In genomic region chr6:34131326-34132081, GRCh38 we compare ENCODE assay signal across 22 cellular contexts. TPM values are rescaled to one million over a fixed set of nuclear protein-coding genes. Genes with fewer than 3 reads are reported as not detected.
DNase-seq lines count a peak whose midpoint lies in the region; ATAC-seq and TF ChIP-seq lines count a peak whose summit lies in the region.
"Had no signal": no experiment of that assay in that cellular context is flagged by ENCODE, and none has a peak within 500 bp of the region (broad histone marks: within the 10 kb centered on the region; RNA-seq: fewer than 3 reads in every experiment).

No MANE protein-coding gene starts in this region.

- peak overlapping the region; percentile 82 to 96 (median 85) for H3K27ac Mint-ChIP-seq in H9
- no peak overlapping the region for H3K27ac Mint-ChIP-seq in naive thymus-derived CD4-positive, alpha-beta T cell
- H3K27ac Mint-ChIP-seq: activated naive CD4-positive, alpha-beta T cell treated with anti-CD3 and anti-CD28 coated beads for 36 hours; progenitor cell of endocrine pancreas had no signal

- peak overlapping the region; percentile 72 for H3K4me2 ChIP-seq in H9 (ENCODE audit: insufficient read depth, insufficient read length, low read length)

- H3K27ac ChIP-seq in H9 (ENCODE audit: insufficient read length, low read depth, low read length) = peak overlapping the region; percentile 61
- no peak overlapping the region for H3K27ac ChIP-seq in naive thymus-derived CD4-positive, alpha-beta T cell (ENCODE audit: low read depth, low read length)
- H3K27ac ChIP-seq: HL-60 had no signal

- no peak overlapping the region for H3K18ac ChIP-seq in H9 (ENCODE audit: insufficient read length, low read depth, low read length)

- H2BK120ac ChIP-seq in H9 (ENCODE audit: low read depth, low read length, poor library complexity, severe bottlenecking) = no peak overlapping the region

- no peak overlapping the region for H2AK5ac ChIP-seq in H9 (ENCODE audit: insufficient read length, low read length)

- no peak overlapping the region for H2BK12ac ChIP-seq in H9 (ENCODE audit: insufficient read length, low read depth, low read length)

- H2AFZ ChIP-seq in H9 (ENCODE audit: low read length) = no peak overlapping the region

- POLR2A ChIA-PET in naive thymus-derived CD4-positive, alpha-beta T cell (lab: Charles Lee) = no interaction called here

- no peak overlapping the region for H2BK5ac ChIP-seq in H9 (ENCODE audit: insufficient read length, low read length)

- intact Hi-C loops in naive thymus-derived CD4-positive, alpha-beta T cell (cut with micrococcal nuclease) = loop anchor here (1.0 kb wide), 1 partner anchor 16 kb away; no protein-coding TSS in a partner anchor

- peak; percentile 49 for DNase-seq in DMS153 (lab: John Stamatoyannopoulos, UW)
- DNase-seq in H9 = peak; percentile 72
- peak; percentile 48 for DNase-seq in NT2/D1 (ENCODE audit: low read depth, low spot score)
- DNase-seq in activated CD4-positive, CD25-positive, alpha-beta regulatory T cell treated with anti-CD3 and anti-CD28 coated beads, Interleukin-2, amount 50 U/mL, for 72 hours = no peak
- no peak for DNase-seq in naive thymus-derived CD4-positive, alpha-beta T cell
- no peak for DNase-seq in D341Med (ENCODE audit: low spot score)
- DNase-seq: activated CD4-positive, alpha-beta T cell treated with anti-CD3 and anti-CD28 coated beads for 1 hour; activated CD8-positive, alpha-beta memory T cell treated with anti-CD3 and anti-CD28 coated beads for 24 hours; activated naive CD4-positive, alpha-beta T cell treated with anti-CD3 and anti-CD28 coated beads for 36 hours; activated T-cell treated with anti-CD3 and anti-CD28 coated beads, Interleukin-2, amount 50 U/mL, for 4 hours; amygdala; dermis blood vessel endothelial cell; DMS 273 treated with DMSO at 0.1 percent for 48 hours; mucosa of descending colon; SHP77 treated with DMSO at 0.1 percent for 48 hours had no signal

- no peaks in the 10 kb centered on the region for H3K79me2 ChIP-seq in H9 (ENCODE audit: insufficient read depth, low read length)

- TF ChIP-seq CTCF in H9 (conservative IDR thresholded peaks at IDR 0.05) = no peak

- H4K91ac ChIP-seq in H9 (ENCODE audit: insufficient read length, low read depth, low read length) = no peak overlapping the region

- no peak overlapping the region for H4K8ac ChIP-seq in H9 (replicated peaks; ENCODE audit: insufficient read length, low read depth, low read length)

- peaks cover 3% of the 10 kb centered on the region for H3K23me2 ChIP-seq in H9 (ENCODE audit: insufficient read length, low read depth, low read length, poor library complexity, severe bottlenecking)

- no peak overlapping the region for H3T11ph ChIP-seq in H9 (ENCODE audit: low read length)

- H3K4me1 Mint-ChIP-seq in H9 = peaks cover 46 to 69% of the 10 kb centered on the region in 2 experiments
- peaks cover 0 to 6% (median 4%) of the 10 kb centered on the region in 7 donors for H3K4me1 Mint-ChIP-seq in naive thymus-derived CD4-positive, alpha-beta T cell

- H3K27me3 ChIP-seq in H9 (ENCODE audit: insufficient read depth, low read length) = no peaks in the 10 kb centered on the region
- H3K27me3 ChIP-seq in NT2/D1 (ENCODE audit: insufficient read depth, insufficient read length) = no peaks in the 10 kb centered on the region
- H3K27me3 ChIP-seq in iPS-15b (ENCODE audit: control insufficient read depth, insufficient read depth, low read length) = no peaks in the 10 kb centered on the region
- H3K27me3 ChIP-seq in naive thymus-derived CD4-positive, alpha-beta T cell (ENCODE audit: control insufficient read depth in 2 of 2, insufficient read depth in 2 of 2, low read length in 2 of 2) = peaks cover 0 to 5% of the 10 kb centered on the region in 2 donors

- no peak overlapping the region for H2BK15ac ChIP-seq in H9 (ENCODE audit: low read depth, low read length)

- no CpG with 5 or more reads among the region's 9 CpGs for WGBS in H9 (ENCODE audit: extremely low coverage, insufficient read length, low lambda C conversion rate)

- H3K36me3 ChIP-seq in NT2/D1 (ENCODE audit: insufficient read depth, insufficient read length, low read length) (no peaks in the 10 kb centered on the region), iPS-15b (ENCODE audit: control insufficient read depth, insufficient read depth, low read length) (peaks cover 9% of the 10 kb centered on the region)
- H3K36me3 ChIP-seq in naive thymus-derived CD4-positive, alpha-beta T cell (ENCODE audit: control insufficient read depth in 2 of 3, insufficient read depth in 3 of 3, low read length in 3 of 3) = no peaks in the 10 kb centered on the region

- H2BK20ac ChIP-seq in H9 (ENCODE audit: low read depth, low read length, poor library complexity, severe bottlenecking) = no peak overlapping the region

- no peak overlapping the region for H3K4ac ChIP-seq in H9 (ENCODE audit: low read depth, low read length)

- H3K4me1 ChIP-seq in H9 (ENCODE audit: insufficient read depth, low read length) (peaks cover 23% of the 10 kb centered on the region; the same call in 1 of the 2 replicates), NT2/D1 (ENCODE audit: insufficient read depth, insufficient read length) (peaks cover 16% of the 10 kb centered on the region), iPS-15b (ENCODE audit: control insufficient read depth, insufficient read depth, low read length) (peaks cover 28% of the 10 kb centered on the region)
- no peaks in the 10 kb centered on the region for H3K4me1 ChIP-seq in naive thymus-derived CD4-positive, alpha-beta T cell (ENCODE audit: control insufficient read depth in 2 of 2, insufficient read depth in 2 of 2, low read length in 2 of 2)

- H3K4me3 ChIP-seq in NT2/D1 (ENCODE audit: insufficient read length, low read depth) = peak overlapping the region; percentile 11
- peak overlapping the region; percentile 9 for H3K4me3 ChIP-seq in iPS-15b (ENCODE audit: low read depth, low read length)
- H3K4me3 ChIP-seq in naive thymus-derived CD4-positive, alpha-beta T cell (ENCODE audit: low read length) = no peak overlapping the region
- H3K4me3 ChIP-seq: mucosa of descending colon had no signal

- H3K23ac ChIP-seq in H9 (ENCODE audit: insufficient read length, low read depth, low read length) = no peak overlapping the region

- peaks cover 0 to 2% of the 10 kb centered on the region in 2 experiments; a peak in 1 of 5 replicates for H3K9me3 Mint-ChIP-seq in H9
- peaks cover 0 to 9% (median 0%) of the 10 kb centered on the region in 11 donors for H3K9me3 Mint-ChIP-seq in naive thymus-derived CD4-positive, alpha-beta T cell
- H3K9me3 Mint-ChIP-seq: activated naive CD4-positive, alpha-beta T cell treated with anti-CD3 and anti-CD28 coated beads for 36 hours; activated T-cell treated with anti-CD3 and anti-CD28 coated beads, Interleukin-2, amount 50 U/mL, for 4 hours; neural crest cell had no signal

- CTCF ChIA-PET in naive thymus-derived CD4-positive, alpha-beta T cell (lab: Charles Lee) = interaction anchor here (1.1 kb wide), 1 partner anchor 14 kb away, joined by 3 read pairs; no protein-coding TSS in a partner anchor

- no peak overlapping the region for H4K5ac ChIP-seq in H9 (ENCODE audit: insufficient read length, low read depth, low read length)

- H3K9ac ChIP-seq in H9 (ENCODE audit: extremely low read depth, insufficient read length, low read length) = no peak overlapping the region
- H3K9ac ChIP-seq in NT2/D1 (ENCODE audit: insufficient read length, low read depth) = peak overlapping the region; percentile 52
- no peak overlapping the region for H3K9ac ChIP-seq in iPS-15b (ENCODE audit: low read depth, low read length)

- no peak overlapping the region for H3K56ac ChIP-seq in H9 (ENCODE audit: insufficient read length, low read depth, low read length)

- no peaks in the 10 kb centered on the region for H3K79me1 ChIP-seq in H9 (ENCODE audit: insufficient read depth, low read depth, low read length, poor library complexity, severe bottlenecking)

- H3K9me3 ChIP-seq in H9 (ENCODE audit: control insufficient read depth, low read depth, low read length) = no peaks in the 10 kb centered on the region
- H3K9me3 ChIP-seq in NT2/D1 (ENCODE audit: insufficient read depth, low read length) = no peaks in the 10 kb centered on the region
- H3K9me3 ChIP-seq in iPS-15b (ENCODE audit: control insufficient read depth, insufficient read depth, low read length) = no peaks in the 10 kb centered on the region
- H3K9me3 ChIP-seq in naive thymus-derived CD4-positive, alpha-beta T cell (ENCODE audit: control insufficient read depth in 2 of 3, low read length in 3 of 3) = no peaks in the 10 kb centered on the region
- H3K9me3 ChIP-seq: mucosa of descending colon had no signal

- H4K20me1 ChIP-seq in H9 (ENCODE audit: control insufficient read depth, insufficient read depth, insufficient read length) = no peaks in the 10 kb centered on the region

- no peak for ATAC-seq in naive thymus-derived CD4-positive, alpha-beta T cell
- no peak for ATAC-seq in GM21619 (IDR thresholded peaks at IDR 0.05; ENCODE audit: unreplicated experiment)
- ATAC-seq: activated T-cell treated with anti-CD3 and anti-CD28 coated beads, Interleukin-2, amount 50 U/mL, for 4 hours; mucosa of descending colon had no signal

- no peak overlapping the region for H3K14ac ChIP-seq in H9 (ENCODE audit: insufficient read depth, low read length)

- H3K4me3 Mint-ChIP-seq in H9 = peak overlapping the region; percentile 39 to 71
- no peak overlapping the region for H3K4me3 Mint-ChIP-seq in naive thymus-derived CD4-positive, alpha-beta T cell
- H3K4me3 Mint-ChIP-seq: activated naive CD4-positive, alpha-beta T cell treated with anti-CD3 and anti-CD28 coated beads for 36 hours; activated T-cell treated with anti-CD3 and anti-CD28 coated beads, Interleukin-2, amount 50 U/mL, for 4 hours; CD14-positive monocyte; neural crest cell had no signal

- no peaks in the 10 kb centered on the region; the same call in none of the 2 replicates for H3K27me3 Mint-ChIP-seq in H9 (ENCODE audit: low read depth)
- peaks cover 27 to 59% (median 51%) of the 10 kb centered on the region in 5 donors for H3K27me3 Mint-ChIP-seq in naive thymus-derived CD4-positive, alpha-beta T cell

- no peaks in the 10 kb centered on the region; a peak in 3 of 7 replicates for H3K36me3 Mint-ChIP-seq in H9 (ENCODE audit: insufficient read depth in 1 of 3, low read depth in 3 of 3)
- peaks cover 0 to 4% (median 0%) of the 10 kb centered on the region in 5 donors for H3K36me3 Mint-ChIP-seq in naive thymus-derived CD4-positive, alpha-beta T cell
- H3K36me3 Mint-ChIP-seq: CD14-positive monocyte had no signal

RNA-seq across cellular contexts. Expression of gene GRM4, which starts 14.4 kb away (rescaled TPM):
- 5.3 and 5.6 TPM in 2 replicates for total RNA-seq in H9 (2021)
- not detected for total RNA-seq in naive thymus-derived CD4-positive, alpha-beta T cell
- not detected for polyA plus RNA-seq in naive thymus-derived CD4-positive, alpha-beta T cell
- total RNA-seq: dermis blood vessel endothelial cell, M059J, neural crest cell had no signal
- polyA plus RNA-seq: CD14-positive monocyte had no signal

Comparison
In these comparisons a context has a peak if more than half of its experiments do, and no peak if none do; other contexts are left out.
1. DNase-seq: peak in DMS153 (single experiment), H9 (single experiment) and NT2/D1 (single experiment); none in activated CD4-positive, CD25-positive, alpha-beta regulatory T cell treated with anti-CD3 and anti-CD28 coated beads, Interleukin-2, amount 50 U/mL, for 72 hours (single experiment), naive thymus-derived CD4-positive, alpha-beta T cell (0 of 9) and D341Med (single experiment).
2. H3K27ac Mint-ChIP-seq: peak in H9 (3 of 3); none in naive thymus-derived CD4-positive, alpha-beta T cell (0 of 9).
3. H3K4me3 Mint-ChIP-seq: peak in H9 (2 of 2); none in naive thymus-derived CD4-positive, alpha-beta T cell (0 of 10).